In the genomic region with DNA sequence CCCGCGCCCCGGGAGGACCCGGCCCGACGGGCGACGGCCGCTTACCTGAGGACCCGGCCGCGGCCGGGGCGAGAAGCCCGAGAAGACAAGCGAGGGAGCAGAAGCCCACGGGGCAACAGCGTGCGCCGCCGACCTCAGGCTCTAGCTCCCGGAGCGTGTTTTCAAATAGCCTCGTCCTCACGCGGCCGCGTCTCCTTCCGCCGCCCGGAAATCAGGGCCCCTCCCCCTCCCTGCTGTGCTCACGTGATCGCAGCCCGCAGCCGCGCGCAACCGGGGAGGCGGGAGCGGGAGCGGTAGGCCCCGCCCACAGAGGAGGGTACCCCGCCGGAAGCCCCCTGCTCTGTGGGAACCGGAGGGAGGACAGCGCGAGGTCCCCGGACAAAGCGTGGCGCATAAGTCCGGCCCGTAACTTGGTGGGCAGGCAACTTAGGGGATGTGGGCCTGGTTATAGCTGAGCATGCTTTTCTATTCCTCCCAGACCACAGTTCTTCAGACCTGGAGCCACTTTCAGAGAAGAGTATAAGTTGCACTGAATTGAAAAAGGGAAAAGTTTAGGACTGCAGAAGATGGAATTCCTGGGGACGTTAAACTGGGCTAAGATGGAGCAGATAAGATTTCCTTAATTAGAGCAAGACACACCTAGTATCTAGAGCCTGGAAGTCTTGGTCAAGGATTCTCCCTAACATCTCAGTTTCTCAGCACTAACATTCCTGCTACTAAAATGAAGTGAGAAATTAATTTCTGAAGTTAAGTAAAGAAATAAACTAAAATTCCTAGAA, we compare ENCODE assay signal across 8 cellular contexts.
DNase-seq lines count a peak whose midpoint lies in the region; TF ChIP-seq lines count a peak whose summit lies in the region.

A gene (minus strand): TSS at position 216 of the 779 bp plus-strand sequence. CDS start 3,579 bp downstream, outside the sequence.

- H3K4me3 Mint-ChIP-seq in activated naive CD4-positive, alpha-beta T cell treated with anti-CD3 and anti-CD28 coated beads, Interleukin-2, amount 10 ng/mL, durations not matched to agents 7 days and 5 days, result peak within 1 kb of the TSS; percentile 84

- DNase-seq in GM03348 (ENCODE audit: low spot score) (peak; percentile 97), HFF-Myc (ENCODE audit: extremely low read depth, low read depth) (peak; percentile 59), MV-4-11 (lab: John Stamatoyannopoulos, UW) (peak; percentile 79), SK-N-MC (ENCODE audit: low read depth, low spot score) (peak; percentile 14), globus pallidus (ENCODE audit: low spot score) (peak; percentile 84), nucleus accumbens (lab: John Stamatoyannopoulos, UW) (peak in 55 of 56 donors; percentile 4 to 91 (median 79)), superior temporal gyrus (ENCODE audit: extremely low spot score) (peak; percentile 85)
- DNase-seq in activated naive CD4-positive, alpha-beta T cell treated with anti-CD3 and anti-CD28 coated beads, Interleukin-2, amount 10 ng/mL, durations not matched to agents 7 days and 5 days, result peak; percentile 91

- H3K9me3 Mint-ChIP-seq in activated naive CD4-positive, alpha-beta T cell treated with anti-CD3 and anti-CD28 coated beads, Interleukin-2, amount 10 ng/mL, durations not matched to agents 7 days and 5 days, result peaks cover 7% of the 10 kb centered on the region

- peaks cover 53% of the 10 kb centered on the region for H3K4me1 Mint-ChIP-seq in activated naive CD4-positive, alpha-beta T cell treated with anti-CD3 and anti-CD28 coated beads, Interleukin-2, amount 10 ng/mL, durations not matched to agents 7 days and 5 days

- H3K36me3 Mint-ChIP-seq in activated naive CD4-positive, alpha-beta T cell treated with anti-CD3 and anti-CD28 coated beads, Interleukin-2, amount 10 ng/mL, durations not matched to agents 7 days and 5 days, result peaks cover 5% of the 10 kb centered on the region

- peaks cover 16% of the 10 kb centered on the region for H3K36me3 ChIP-seq in SK-N-MC (ENCODE audit: insufficient read depth, low read length)

- TF ChIP-seq CTCF in HFF-Myc (IDR thresholded peaks at IDR 0.05; ENCODE audit: low read depth, low read length, missing control alignments), result no peak

- peak within 1 kb of the TSS; percentile 97 for H3K4me3 ChIP-seq in HFF-Myc (replicated peaks; ENCODE audit: low read depth, low read length)
- H3K4me3 ChIP-seq in SK-N-MC, result peak within 1 kb of the TSS; percentile 81

- CTCF ChIA-PET in activated naive CD4-positive, alpha-beta T cell treated with anti-CD3 and anti-CD28 coated beads, Interleukin-2, amount 10 ng/mL, durations not matched to agents 7 days and 5 days (lab: Charles Lee), result interaction anchor here (0.9 to 3.4 kb wide), 2 partner anchors 28 to 70 kb away, joined by 3 to 16 read pairs; no protein-coding TSS in a partner anchor

- peak within 1 kb of the TSS; percentile 74 for H3K27ac ChIP-seq in SK-N-MC

- H3K27me3 Mint-ChIP-seq in activated naive CD4-positive, alpha-beta T cell treated with anti-CD3 and anti-CD28 coated beads, Interleukin-2, amount 10 ng/mL, durations not matched to agents 7 days and 5 days, result no peaks in the 10 kb centered on the region

- no peaks in the 10 kb centered on the region for H3K9me3 ChIP-seq in SK-N-MC (ENCODE audit: low read depth, low read length)

- peak within 1 kb of the TSS; percentile 97 for H3K9ac ChIP-seq in SK-N-MC (ENCODE audit: insufficient read length)

- peak within 1 kb of the TSS; percentile 88 for H3K27ac Mint-ChIP-seq in activated naive CD4-positive, alpha-beta T cell treated with anti-CD3 and anti-CD28 coated beads, Interleukin-2, amount 10 ng/mL, durations not matched to agents 7 days and 5 days

Comparison
In these comparisons a context has a peak if more than half of its experiments do, and no peak if none do; other contexts are left out.
1. Peak in every context shown above with its lines: DNase-seq, H3K4me3 ChIP-seq and H3K27ac ChIP-seq.
2. DNase-seq: peak in every context shown above with its lines; median percentile 97 in GM03348; 91 in activated naive CD4-positive, alpha-beta T cell treated with anti-CD3 and anti-CD28 coated beads, Interleukin-2, amount 10 ng/mL, durations not matched to agents 7 days and 5 days; 85 in superior temporal gyrus; 84 in globus pallidus; 79 in MV-4-11; 79 in nucleus accumbens; 59 in HFF-Myc; 14 in SK-N-MC.